Comparison of ENCODE assay signal across 1 cellular context in genomic region chr7:104843198-104843597, GRCh38.
TF ChIP-seq lines count a peak whose summit lies in the region.

No MANE protein-coding gene starts in this region.

TF ChIP-seq in K562, 482 proteins besides CTCF, POLR2A, EP300 and RAD21 (continued from another document):
- TF ChIP-seq E4F1 (CRISPR knock-in tag; IDR thresholded peaks at IDR 0.05; ENCODE audit: borderline replicate concordance): no peak
- TF ChIP-seq OTX1 (CRISPR knock-in tag; IDR thresholded peaks at IDR 0.05): no peak
- TF ChIP-seq EWSR1 (IDR thresholded peaks at IDR 0.05; ENCODE audit: borderline replicate concordance, low read depth, partially characterized antibody): no peak
- no peak for TF ChIP-seq MNT (conservative IDR thresholded peaks at IDR 0.05)
- TF ChIP-seq NR1H2 (CRISPR knock-in tag; IDR thresholded peaks at IDR 0.05): no peak
- TF ChIP-seq RBM22 (IDR thresholded peaks at IDR 0.05; ENCODE audit: low read depth, low read length, poor library complexity, severe bottlenecking): no peak
- no peak for TF ChIP-seq HMGXB4 (CRISPR knock-in tag; IDR thresholded peaks at IDR 0.05)
- no peak for TF ChIP-seq E2F3 (CRISPR knock-in tag; IDR thresholded peaks at IDR 0.05)
TF ChIP-seq in K562: peak in this region for 0.
